ENCODE assay signal across 27 cellular contexts in genomic region chr4:6137027-6137746, GRCh38.
DNase-seq lines count a peak whose midpoint lies in the region; ATAC-seq, FAIRE-seq and TF ChIP-seq lines count a peak whose summit lies in the region.
"Had no signal": no experiment of that assay in that cellular context is flagged by ENCODE, and none has a peak within 500 bp of the region (broad histone marks: within the 10 kb centered on the region; RNA-seq: fewer than 3 reads in every experiment).

No MANE protein-coding gene starts in this region.

- H3K27ac ChIP-seq in GM23338 (ENCODE audit: low read depth), result no peak overlapping the region
- peak overlapping the region; percentile 38 for H3K27ac ChIP-seq in HUES48 (ENCODE audit: low read depth, low read length)
- H3K27ac ChIP-seq in mesendoderm (ENCODE audit: low read depth, low read length), result peak overlapping the region; percentile 93
- no peak overlapping the region for H3K27ac ChIP-seq in substantia nigra (ENCODE audit: low read depth, low read length, poor library complexity, severe bottlenecking)

- H3K4ac ChIP-seq in mesendoderm (ENCODE audit: low read depth, low read length), result peak overlapping the region; percentile 73

- peak; percentile 47 for FAIRE-seq in bronchial epithelial cell (lab: Jason Lieb, UNC)
- FAIRE-seq: GM12878 had no signal

- no peak overlapping the region for H3K27ac Mint-ChIP-seq in GM23338
- H3K27ac Mint-ChIP-seq in stimulated activated naive B cell treated with anti-CD40 and anti-IgM and Interleukin-4, amounts not matched to agents 10 μg/mL and 1 μg/mL and 100 μg/mL, for 72 hours, result no peak overlapping the region
- H3K27ac Mint-ChIP-seq: CD4-positive, alpha-beta memory T cell had no signal

- TF ChIP-seq CTCF in GM23338 (conservative IDR thresholded peaks at IDR 0.05; ENCODE audit: low read depth in 2 of 2), result no peak
- no peak for TF ChIP-seq CTCF in bronchial epithelial cell (IDR thresholded peaks at IDR 0.05; ENCODE audit: insufficient read depth, low read length, severe bottlenecking)

- H4K8ac ChIP-seq in mesendoderm (ENCODE audit: low read depth, low read length), result no peak overlapping the region

- whole genome bisulfite sequencing in mesendoderm (ENCODE audit: extremely low coverage, insufficient coverage, low lambda C conversion rate), result no CpG with 5 or more reads among the region's 22 CpGs

- H3K23ac ChIP-seq in mesendoderm (ENCODE audit: low read length), result peak overlapping the region; percentile 70

- peak overlapping the region; percentile 93 for H3K18ac ChIP-seq in mesendoderm (ENCODE audit: low read length)

- peak overlapping the region; percentile 9 for H2AK5ac ChIP-seq in mesendoderm (ENCODE audit: low read length)

- ATAC-seq in GM23338 (no peak; the same call in 2 of the 3 replicates), HG02884 (IDR thresholded peaks at IDR 0.05; ENCODE audit: unreplicated experiment) (no peak)
- no peak for ATAC-seq in stimulated activated naive B cell treated with anti-CD40 and anti-IgM and Interleukin-4, amounts not matched to agents 10 μg/mL and 1 μg/mL and 100 μg/mL, for 72 hours (replicated peaks)
- ATAC-seq: GM12878, HCT116, PC-3, Right ventricle myocardium inferior had no signal

- no peaks in the 10 kb centered on the region for H3K36me3 ChIP-seq in GM23338 (ENCODE audit: insufficient read depth)
- no peaks in the 10 kb centered on the region for H3K36me3 ChIP-seq in HUES48 (ENCODE audit: control insufficient read depth, insufficient read depth, low read length)
- H3K36me3 ChIP-seq in bronchial epithelial cell (ENCODE audit: control insufficient read depth, insufficient read depth, low read length), result no peaks in the 10 kb centered on the region
- no peaks in the 10 kb centered on the region for H3K36me3 ChIP-seq in mesendoderm (ENCODE audit: control insufficient read depth, insufficient read depth, low read length)

- H2BK15ac ChIP-seq in mesendoderm (replicated peaks; ENCODE audit: low read depth), result no peak overlapping the region

- peaks cover 3% of the 10 kb centered on the region; the same call in 2 of the 3 replicates for H3K36me3 Mint-ChIP-seq in GM23338 (ENCODE audit: low read depth)
- peaks cover 0 to 1% of the 10 kb centered on the region in 2 donors for H3K36me3 Mint-ChIP-seq in stimulated activated naive B cell treated with anti-CD40 and anti-IgM and Interleukin-4, amounts not matched to agents 10 μg/mL and 1 μg/mL and 100 μg/mL, for 72 hours

- peaks cover 24% of the 10 kb centered on the region for H3K4me1 Mint-ChIP-seq in GM23338
- no peaks in the 10 kb centered on the region for H3K4me1 Mint-ChIP-seq in stimulated activated naive B cell treated with anti-CD40 and anti-IgM and Interleukin-4, amounts not matched to agents 10 μg/mL and 1 μg/mL and 100 μg/mL, for 72 hours

- H3K9me3 Mint-ChIP-seq in GM23338, result peaks cover 3% of the 10 kb centered on the region; the same call in 2 of the 3 replicates
- H3K9me3 Mint-ChIP-seq in stimulated activated naive B cell treated with anti-CD40 and anti-IgM and Interleukin-4, amounts not matched to agents 10 μg/mL and 1 μg/mL and 100 μg/mL, for 72 hours, result peaks cover 6 to 11% of the 10 kb centered on the region in 2 donors

- peak overlapping the region; percentile 1 for H2BK120ac ChIP-seq in mesendoderm (ENCODE audit: low read depth, low read length)

- H3K9ac ChIP-seq in HUES48 (ENCODE audit: low read depth, low read length) (no peak overlapping the region), mesendoderm (ENCODE audit: low read length) (peak overlapping the region; percentile 59)

- H4K20me1 ChIP-seq in GM23338 (replicated peaks; ENCODE audit: insufficient read depth), result no peaks in the 10 kb centered on the region

- no peaks in the 10 kb centered on the region for H3F3A ChIP-seq in GM23338 (replicated peaks; ENCODE audit: low read depth)

- H2BK5ac ChIP-seq in mesendoderm (ENCODE audit: low read length), result peak overlapping the region; percentile 100

- no peaks in the 10 kb centered on the region; the same call in 1 of the 2 replicates for H3K9me2 ChIP-seq in GM23338 (ENCODE audit: insufficient read depth)

- H3K79me2 ChIP-seq in GM23338 (replicated peaks; ENCODE audit: insufficient read depth) (no peaks in the 10 kb centered on the region), mesendoderm (ENCODE audit: control insufficient read depth, insufficient read depth, low read length) (no peaks in the 10 kb centered on the region)

- H4K5ac ChIP-seq in mesendoderm (ENCODE audit: low read length), result peak overlapping the region; percentile 50

- H3K4me2 ChIP-seq in GM23338, result no peak overlapping the region
- H3K4me2 ChIP-seq in mesendoderm (ENCODE audit: low read length), result no peak overlapping the region

- no peaks in the 10 kb centered on the region for H3K79me1 ChIP-seq in mesendoderm (ENCODE audit: low read length)

- no peaks in the 10 kb centered on the region for H3K9me3 ChIP-seq in HUES48 (ENCODE audit: control insufficient read depth, insufficient read depth, low read length)

- peak; percentile 10 for DNase-seq in GM23338 (ENCODE audit: low spot score)
- DNase-seq in bronchial epithelial cell (ENCODE audit: low read depth), result no peak
- DNase-seq in mesendoderm, result peak; percentile 98
- no peak for DNase-seq in substantia nigra (lab: John Stamatoyannopoulos, UW)
- no peak for DNase-seq in SIG-M5 treated with dmso at 0.1 percent for 504 hours (lab: John Stamatoyannopoulos, UW; ENCODE audit: unreplicated experiment)
- no peak for DNase-seq in stimulated activated naive B cell treated with anti-CD40 and anti-IgM and Interleukin-4, amounts not matched to agents 10 μg/mL and 1 μg/mL and 100 μg/mL, for 72 hours
- DNase-seq: C1 segment of cervical spinal cord; CD4-positive, alpha-beta memory T cell; COR-L47; GDM1; GOT3; KBM-7; MV-4-11; NCI-H1105; NCI-H1436 treated with DMSO at 0.1 percent for 48 hours; NCI-H1930; NCI-H2107; NCI-H446; NCI-H524 treated with DMSO at 0.1 percent for 48 hours; NCI-H82; NK-92 treated with Interleukin-12 subunit alpha and Interleukin-12 subunit beta, amount 100 ng/mL, for 24 hours; PC-3 had no signal

- peaks cover 6% of the 10 kb centered on the region for H3K27me3 Mint-ChIP-seq in GM23338 (ENCODE audit: insufficient read depth, low read depth, poor library complexity)
- peaks cover 0 to 3% of the 10 kb centered on the region in 2 donors for H3K27me3 Mint-ChIP-seq in stimulated activated naive B cell treated with anti-CD40 and anti-IgM and Interleukin-4, amounts not matched to agents 10 μg/mL and 1 μg/mL and 100 μg/mL, for 72 hours
- H3K27me3 Mint-ChIP-seq: CD4-positive, alpha-beta memory T cell had no signal

- no peaks in the 10 kb centered on the region; the same call in 1 of the 2 replicates for H3K4me1 ChIP-seq in GM23338 (ENCODE audit: insufficient read depth)
- H3K4me1 ChIP-seq in HUES48 (ENCODE audit: control insufficient read depth, insufficient read depth, low read length), result no peaks in the 10 kb centered on the region
- peaks cover 9% of the 10 kb centered on the region for H3K4me1 ChIP-seq in mesendoderm (ENCODE audit: control insufficient read depth, low read depth, low read length)

- H3K56ac ChIP-seq in mesendoderm (ENCODE audit: low read length), result peak overlapping the region; percentile 95

- no peak overlapping the region for H3K4me3 ChIP-seq in GM23338
- no peak overlapping the region for H3K4me3 ChIP-seq in HUES48 (ENCODE audit: low read depth, low read length)
- no peak overlapping the region for H3K4me3 ChIP-seq in bronchial epithelial cell (ENCODE audit: low read depth, low read length)
- no peak overlapping the region for H3K4me3 ChIP-seq in mesendoderm (ENCODE audit: low read length)
- H3K4me3 ChIP-seq: GM12878 had no signal

- H2AFZ ChIP-seq in GM23338, result no peak overlapping the region

- H3K4me3 Mint-ChIP-seq in GM23338, result no peak overlapping the region
- H3K4me3 Mint-ChIP-seq in stimulated activated naive B cell treated with anti-CD40 and anti-IgM and Interleukin-4, amounts not matched to agents 10 μg/mL and 1 μg/mL and 100 μg/mL, for 72 hours, result no peak overlapping the region
- H3K4me3 Mint-ChIP-seq: CD4-positive, alpha-beta memory T cell had no signal

- H3K27me3 ChIP-seq in GM23338 (ENCODE audit: insufficient read depth) (no peaks in the 10 kb centered on the region), HUES48 (ENCODE audit: control insufficient read depth, insufficient read depth, low read length) (no peaks in the 10 kb centered on the region), bronchial epithelial cell (ENCODE audit: control insufficient read depth, insufficient read depth, low read length) (no peaks in the 10 kb centered on the region), mesendoderm (ENCODE audit: insufficient read depth, low read length, poor library complexity) (no peaks in the 10 kb centered on the region)

TF ChIP-seq in GM23338, 12 proteins besides CTCF, POLR2A, EP300 and RAD21 (continues in another document):
- TF ChIP-seq, protein P1, sequence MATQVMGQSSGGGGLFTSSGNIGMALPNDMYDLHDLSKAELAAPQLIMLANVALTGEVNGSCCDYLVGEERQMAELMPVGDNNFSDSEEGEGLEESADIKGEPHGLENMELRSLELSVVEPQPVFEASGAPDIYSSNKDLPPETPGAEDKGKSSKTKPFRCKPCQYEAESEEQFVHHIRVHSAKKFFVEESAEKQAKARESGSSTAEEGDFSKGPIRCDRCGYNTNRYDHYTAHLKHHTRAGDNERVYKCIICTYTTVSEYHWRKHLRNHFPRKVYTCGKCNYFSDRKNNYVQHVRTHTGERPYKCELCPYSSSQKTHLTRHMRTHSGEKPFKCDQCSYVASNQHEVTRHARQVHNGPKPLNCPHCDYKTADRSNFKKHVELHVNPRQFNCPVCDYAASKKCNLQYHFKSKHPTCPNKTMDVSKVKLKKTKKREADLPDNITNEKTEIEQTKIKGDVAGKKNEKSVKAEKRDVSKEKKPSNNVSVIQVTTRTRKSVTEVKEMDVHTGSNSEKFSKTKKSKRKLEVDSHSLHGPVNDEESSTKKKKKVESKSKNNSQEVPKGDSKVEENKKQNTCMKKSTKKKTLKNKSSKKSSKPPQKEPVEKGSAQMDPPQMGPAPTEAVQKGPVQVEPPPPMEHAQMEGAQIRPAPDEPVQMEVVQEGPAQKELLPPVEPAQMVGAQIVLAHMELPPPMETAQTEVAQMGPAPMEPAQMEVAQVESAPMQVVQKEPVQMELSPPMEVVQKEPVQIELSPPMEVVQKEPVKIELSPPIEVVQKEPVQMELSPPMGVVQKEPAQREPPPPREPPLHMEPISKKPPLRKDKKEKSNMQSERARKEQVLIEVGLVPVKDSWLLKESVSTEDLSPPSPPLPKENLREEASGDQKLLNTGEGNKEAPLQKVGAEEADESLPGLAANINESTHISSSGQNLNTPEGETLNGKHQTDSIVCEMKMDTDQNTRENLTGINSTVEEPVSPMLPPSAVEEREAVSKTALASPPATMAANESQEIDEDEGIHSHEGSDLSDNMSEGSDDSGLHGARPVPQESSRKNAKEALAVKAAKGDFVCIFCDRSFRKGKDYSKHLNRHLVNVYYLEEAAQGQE (IDR thresholded peaks at IDR 0.05; ENCODE audit: unreplicated experiment), result no peak
- TF ChIP-seq POLR2AphosphoS5 (IDR thresholded peaks at IDR 0.05; ENCODE audit: low read depth), result no peak

Comparison
In these comparisons a context has a peak if more than half of its experiments do, and no peak if none do; other contexts are left out.
1. DNase-seq: peak in GM23338 (single experiment) and mesendoderm (single experiment); none in bronchial epithelial cell (single experiment), substantia nigra (0 of 49), SIG-M5 treated with dmso at 0.1 percent for 504 hours (single experiment) and stimulated activated naive B cell treated with anti-CD40 and anti-IgM and Interleukin-4, amounts not matched to agents 10 μg/mL and 1 μg/mL and 100 μg/mL, for 72 hours (single experiment).
2. H3K27ac ChIP-seq: peak in HUES48 (single experiment) and mesendoderm (single experiment); none in GM23338 (single experiment) and substantia nigra (single experiment).